16 cellular contexts compared by ENCODE assay signal in the genomic region with DNA sequence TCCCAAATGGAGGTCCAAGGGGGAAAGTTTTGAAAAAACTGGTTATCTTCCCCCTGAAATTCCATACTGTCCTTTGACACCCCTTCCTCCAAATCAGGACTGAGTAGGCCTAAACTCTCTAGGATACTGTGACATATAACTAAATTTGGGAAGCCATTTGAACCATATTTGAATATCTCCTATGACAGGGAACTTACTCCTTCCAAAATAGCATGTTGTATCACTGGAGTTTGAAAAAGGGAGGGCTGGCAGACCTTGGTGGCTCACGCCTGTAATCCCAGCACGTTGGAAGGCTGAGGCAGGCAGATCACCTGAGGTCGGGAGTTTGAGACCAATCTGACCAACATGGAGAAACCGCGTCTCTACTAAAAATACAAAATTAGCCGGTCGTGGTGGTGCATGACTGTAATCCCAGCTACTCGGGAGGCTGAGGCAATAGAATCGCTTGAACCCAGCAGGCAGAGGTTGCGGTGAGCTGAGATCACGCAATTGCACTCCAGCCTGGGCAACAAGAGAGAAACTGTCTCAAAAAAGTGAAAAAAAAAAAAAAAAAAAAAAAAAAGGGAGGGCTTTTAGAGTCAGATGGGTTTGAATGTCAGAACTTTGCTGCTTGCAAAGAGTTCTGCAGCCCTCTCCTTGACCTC. TPM values are rescaled to one million over a fixed set of nuclear protein-coding genes. Genes with fewer than 3 reads are reported as not detected.
DNase-seq lines count a peak whose midpoint lies in the region; ATAC-seq and TF ChIP-seq lines count a peak whose summit lies in the region.
"Had no signal": no experiment of that assay in that cellular context is flagged by ENCODE, and none has a peak within 500 bp of the region (broad histone marks: within the 10 kb centered on the region; RNA-seq: fewer than 3 reads in every experiment).

No MANE protein-coding gene starts in this region.

- 85 to 93% methylated on average over 11 of the region's 11 CpGs for WGBS in esophagus, 2 donors

- H3F3A ChIP-seq in GM23338 (replicated peaks; ENCODE audit: low read depth) = no peaks in the 10 kb centered on the region

- TF ChIP-seq POLR2A in NB4 (IDR thresholded peaks at IDR 0.05; ENCODE audit: extremely low read depth, insufficient read length) = no peak

- peaks cover 13% of the 10 kb centered on the region; the same call in 1 of the 2 replicates for H3K36me3 ChIP-seq in GM23338 (ENCODE audit: insufficient read depth)
- no peaks in the 10 kb centered on the region for H3K36me3 ChIP-seq in esophagus (ENCODE audit: control insufficient read depth in 2 of 2, insufficient read depth in 2 of 2, low read length in 1 of 2)
- peaks cover 2% of the 10 kb centered on the region for H3K36me3 ChIP-seq in H7 (replicated peaks; ENCODE audit: control insufficient read depth, insufficient read depth, low read length)
- H3K36me3 ChIP-seq: BE2C had no signal

- no peak overlapping the region for H3K4me2 ChIP-seq in GM23338

- H3K9me3 Mint-ChIP-seq in GM23338 (no peaks in the 10 kb centered on the region), progenitor cell of endocrine pancreas (ENCODE audit: low read depth) (no peaks in the 10 kb centered on the region)
- H3K9me3 Mint-ChIP-seq: activated CD8-positive, alpha-beta T cell treated with anti-CD3 and anti-CD28 coated beads for 36 hours; stimulated activated memory B cell treated with anti-CD40 and anti-IgM and Interleukin-4, amounts not matched to agents 10 μg/mL and 1 μg/mL and 100 μg/mL, for 72 hours; type B pancreatic cell had no signal

- no peak for DNase-seq in GM23338 (ENCODE audit: low spot score)
- peak; percentile 51 for DNase-seq in NB4 (ENCODE audit: low read depth)
- no peak for DNase-seq in progenitor cell of endocrine pancreas (ENCODE audit: low spot score, unreplicated experiment)
- no peak for DNase-seq in left colon
- no peak for DNase-seq in H7
- DNase-seq in activated gamma-delta T cell (lab: John Stamatoyannopoulos, UW) = no peak
- DNase-seq: activated T-cell treated with anti-CD3 and anti-CD28 coated beads, Interleukin-2, amount 50 U/mL, for 48 hours; BE2C; NCI-H1105 treated with DMSO at 0.1 percent for 48 hours; stimulated activated CD4-positive, alpha-beta T cell treated with anti-CD3 and anti-CD28 coated beads, Interleukin-12 subunit alpha, Interleukin-12 subunit beta, amount 100 ng/mL, for 4 hours had no signal

- H3K27me3 Mint-ChIP-seq in GM23338 (ENCODE audit: insufficient read depth, low read depth, poor library complexity) = no peaks in the 10 kb centered on the region
- H3K27me3 Mint-ChIP-seq in progenitor cell of endocrine pancreas = no peaks in the 10 kb centered on the region
- H3K27me3 Mint-ChIP-seq: activated CD8-positive, alpha-beta T cell treated with anti-CD3 and anti-CD28 coated beads for 36 hours; activated naive CD8-positive, alpha-beta T cell; stimulated activated memory B cell treated with anti-CD40 and anti-IgM and Interleukin-4, amounts not matched to agents 10 μg/mL and 1 μg/mL and 100 μg/mL, for 72 hours; type B pancreatic cell had no signal

- no peaks in the 10 kb centered on the region for H3K9me3 ChIP-seq in esophagus (ENCODE audit: control insufficient read depth in 2 of 2, insufficient read depth in 1 of 2, low read depth in 1 of 2, low read length in 1 of 2)
- H3K9me3 ChIP-seq: BE2C had no signal

- no peak for ATAC-seq in GM23338
- no peak for ATAC-seq in left colon
- ATAC-seq in HG03378 (IDR thresholded peaks at IDR 0.05; ENCODE audit: unreplicated experiment) = no peak
- ATAC-seq: stimulated activated memory B cell treated with anti-CD40 and anti-IgM and Interleukin-4, amounts not matched to agents 10 μg/mL and 1 μg/mL and 100 μg/mL, for 72 hours had no signal

- H4K20me1 ChIP-seq in GM23338 (replicated peaks; ENCODE audit: insufficient read depth) = peaks cover 53% of the 10 kb centered on the region

- H2AFZ ChIP-seq in GM23338 = no peak overlapping the region

- no peak overlapping the region for H3K4me3 ChIP-seq in GM23338
- H3K4me3 ChIP-seq in NB4 (ENCODE audit: low read depth, low read length) = peak overlapping the region; percentile 53
- H3K4me3 ChIP-seq in esophagus (ENCODE audit: low read depth in 1 of 2, low read length in 2 of 2) = no peak overlapping the region
- H3K4me3 ChIP-seq in H7 (ENCODE audit: insufficient read depth, low read depth, low read length) = no peak overlapping the region

- H3K27me3 ChIP-seq in GM23338 (ENCODE audit: insufficient read depth) (no peaks in the 10 kb centered on the region), esophagus (ENCODE audit: control insufficient read depth in 1 of 2, insufficient read depth in 2 of 2, low read length in 2 of 2) (no peaks in the 10 kb centered on the region), H7 (ENCODE audit: control insufficient read depth, insufficient read depth, low read length) (no peaks in the 10 kb centered on the region)
- H3K27me3 ChIP-seq: BE2C had no signal

- H3K27ac Mint-ChIP-seq in GM23338 (peak overlapping the region; percentile 70), progenitor cell of endocrine pancreas (peak overlapping the region; percentile 62)
- H3K27ac Mint-ChIP-seq: activated naive CD8-positive, alpha-beta T cell; stimulated activated memory B cell treated with anti-CD40 and anti-IgM and Interleukin-4, amounts not matched to agents 10 μg/mL and 1 μg/mL and 100 μg/mL, for 72 hours had no signal

- no peak overlapping the region for H3K27ac ChIP-seq in GM23338 (ENCODE audit: low read depth)
- H3K27ac ChIP-seq in esophagus (ENCODE audit: low read depth in 2 of 2, low read length in 1 of 2) = peak overlapping the region; percentile 57 to 74

- H3K4me3 Mint-ChIP-seq in GM23338 (no peak overlapping the region), progenitor cell of endocrine pancreas (ENCODE audit: low read depth) (no peak overlapping the region)
- H3K4me3 Mint-ChIP-seq: activated CD8-positive, alpha-beta T cell treated with anti-CD3 and anti-CD28 coated beads for 36 hours; activated naive CD8-positive, alpha-beta T cell; stimulated activated memory B cell treated with anti-CD40 and anti-IgM and Interleukin-4, amounts not matched to agents 10 μg/mL and 1 μg/mL and 100 μg/mL, for 72 hours; type B pancreatic cell had no signal

- H3K36me3 Mint-ChIP-seq in GM23338 (ENCODE audit: low read depth) = peaks cover 39% of the 10 kb centered on the region
- H3K36me3 Mint-ChIP-seq in progenitor cell of endocrine pancreas (ENCODE audit: insufficient read depth) = peaks cover 15% of the 10 kb centered on the region

- H3K4me1 ChIP-seq in GM23338 (ENCODE audit: insufficient read depth) (no peaks in the 10 kb centered on the region; the same call in 1 of the 2 replicates), esophagus (ENCODE audit: control insufficient read depth in 2 of 2, insufficient read depth in 2 of 2, low read length in 1 of 2) (peaks cover 0 to 7% of the 10 kb centered on the region in 2 donors)
- H3K4me1 ChIP-seq: BE2C had no signal

- H3K79me2 ChIP-seq in GM23338 (replicated peaks; ENCODE audit: insufficient read depth) = peaks cover 100% of the 10 kb centered on the region

- TF ChIP-seq CTCF in GM23338 (conservative IDR thresholded peaks at IDR 0.05; ENCODE audit: low read depth in 2 of 2) (no peak), NB4 (IDR thresholded peaks at IDR 0.05; ENCODE audit: low read depth, low read length) (no peak), progenitor cell of endocrine pancreas (IDR thresholded peaks at IDR 0.05; ENCODE audit: unreplicated experiment) (no peak)

- H3K9me2 ChIP-seq in GM23338 (ENCODE audit: insufficient read depth) = no peaks in the 10 kb centered on the region

- intact Hi-C loops in left colon (cut with DNase I, micrococcal nuclease) = no loop called here

- H3K4me1 Mint-ChIP-seq in GM23338 (peaks cover 21% of the 10 kb centered on the region), progenitor cell of endocrine pancreas (ENCODE audit: low read depth) (peaks cover 14% of the 10 kb centered on the region)

TF ChIP-seq in GM23338, 12 proteins besides CTCF, POLR2A, EP300 and RAD21 (continues in another document):
- TF ChIP-seq STAT1 (IDR thresholded peaks at IDR 0.05; ENCODE audit: unreplicated experiment) = no peak
- TF ChIP-seq, protein P1, sequence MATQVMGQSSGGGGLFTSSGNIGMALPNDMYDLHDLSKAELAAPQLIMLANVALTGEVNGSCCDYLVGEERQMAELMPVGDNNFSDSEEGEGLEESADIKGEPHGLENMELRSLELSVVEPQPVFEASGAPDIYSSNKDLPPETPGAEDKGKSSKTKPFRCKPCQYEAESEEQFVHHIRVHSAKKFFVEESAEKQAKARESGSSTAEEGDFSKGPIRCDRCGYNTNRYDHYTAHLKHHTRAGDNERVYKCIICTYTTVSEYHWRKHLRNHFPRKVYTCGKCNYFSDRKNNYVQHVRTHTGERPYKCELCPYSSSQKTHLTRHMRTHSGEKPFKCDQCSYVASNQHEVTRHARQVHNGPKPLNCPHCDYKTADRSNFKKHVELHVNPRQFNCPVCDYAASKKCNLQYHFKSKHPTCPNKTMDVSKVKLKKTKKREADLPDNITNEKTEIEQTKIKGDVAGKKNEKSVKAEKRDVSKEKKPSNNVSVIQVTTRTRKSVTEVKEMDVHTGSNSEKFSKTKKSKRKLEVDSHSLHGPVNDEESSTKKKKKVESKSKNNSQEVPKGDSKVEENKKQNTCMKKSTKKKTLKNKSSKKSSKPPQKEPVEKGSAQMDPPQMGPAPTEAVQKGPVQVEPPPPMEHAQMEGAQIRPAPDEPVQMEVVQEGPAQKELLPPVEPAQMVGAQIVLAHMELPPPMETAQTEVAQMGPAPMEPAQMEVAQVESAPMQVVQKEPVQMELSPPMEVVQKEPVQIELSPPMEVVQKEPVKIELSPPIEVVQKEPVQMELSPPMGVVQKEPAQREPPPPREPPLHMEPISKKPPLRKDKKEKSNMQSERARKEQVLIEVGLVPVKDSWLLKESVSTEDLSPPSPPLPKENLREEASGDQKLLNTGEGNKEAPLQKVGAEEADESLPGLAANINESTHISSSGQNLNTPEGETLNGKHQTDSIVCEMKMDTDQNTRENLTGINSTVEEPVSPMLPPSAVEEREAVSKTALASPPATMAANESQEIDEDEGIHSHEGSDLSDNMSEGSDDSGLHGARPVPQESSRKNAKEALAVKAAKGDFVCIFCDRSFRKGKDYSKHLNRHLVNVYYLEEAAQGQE (IDR thresholded peaks at IDR 0.05; ENCODE audit: unreplicated experiment) = no peak

RNA-seq across cellular contexts. Expression of gene PIK3C2A, which starts 42.4 kb away (rescaled TPM):
- 117 and 123 TPM in 2 replicates for total RNA-seq in GM23338 (2014; rRNA removed; shearing (Covaris generic))
- 45.8 and 59.5 TPM in 2 replicates for polyA plus RNA-seq in GM23338 (2016; fragmentation: Nextera tagmentation; extraction: Ambion mirVana)
- 1 to 10 TPM; 5.6 to 6.5 TPM for polyA plus RNA-seq in esophagus
- 96.0 and 106 TPM in 2 replicates for total RNA-seq in progenitor cell of endocrine pancreas
- 10 to 100 TPM; 49.7 to 54.6 TPM for total RNA-seq in left colon
- 29.0 and 65.8 TPM in 2 replicates for total RNA-seq in H7 (2014; rRNA removed; shearing (Covaris generic))
